In genomic region chr2:224023188-224023587, GRCh38 we compare ENCODE assay signal across 10 cellular contexts. TPM values are rescaled to one million over a fixed set of nuclear protein-coding genes. Genes with fewer than 3 reads are reported as not detected.
A peak's percentile ranks its signal among the peaks of the same experiment; 100 is the strongest.
DNase-seq lines count a peak whose midpoint lies in the region; ATAC-seq and TF ChIP-seq lines count a peak whose summit lies in the region.
"Had no signal": no experiment of that assay in that cellular context is flagged by ENCODE, and none has a peak within 500 bp of the region (broad histone marks: within the 10 kb centered on the region; RNA-seq: fewer than 3 reads in every experiment).

No MANE protein-coding gene starts in this region.

- 100% methylated on average over 1 of the region's 1 CpG for WGBS in mammary epithelial cell (ENCODE audit: low coverage, missing lambda C conversion rate)
- 92% methylated on average over 1 of the region's 1 CpG for WGBS in esophagus muscularis mucosa

- DNase-seq in DMS53 treated with DMSO at 0.1 percent for 48 hours (lab: John Stamatoyannopoulos, UW; ENCODE audit: unreplicated experiment) (peak; percentile 18), MM.1S (no peak), mammary epithelial cell (peak; percentile 68), myocyte (ENCODE audit: low read depth) (peak; percentile 53), esophagus muscularis mucosa (ENCODE audit: extremely low spot score) (no peak), amygdala (lab: John Stamatoyannopoulos, UW) (no peak)

- no peak for TF ChIP-seq CTCF in MM.1S (IDR thresholded peaks at IDR 0.05; ENCODE audit: low read length)
- TF ChIP-seq CTCF in mammary epithelial cell (conservative IDR thresholded peaks at IDR 0.05 in 1 of 2, IDR thresholded peaks at IDR 0.05 in 1 of 2; ENCODE audit: extremely low read depth in 1 of 2, insufficient read depth in 1 of 2, low read depth in 1 of 2, low read length in 2 of 2) = no peak
- no peak for TF ChIP-seq CTCF in esophagus muscularis mucosa (IDR thresholded peaks at IDR 0.05)

- no TSS peak for BruUV-seq in mammary epithelial cell (replicated peaks; lab: Mats Ljungman, UMichigan)

- peaks cover 13% of the 10 kb centered on the region for H3F3A ChIP-seq in MM.1S (ENCODE audit: insufficient read depth, low read length)

- H2AFZ ChIP-seq in MM.1S (ENCODE audit: low read length) (no peak overlapping the region), mammary epithelial cell (ENCODE audit: low read depth, low read length) (no peak overlapping the region)
- H2AFZ ChIP-seq: parathyroid adenoma had no signal

- no peaks in the 10 kb centered on the region for H3K36me3 ChIP-seq in MM.1S (replicated peaks; ENCODE audit: insufficient read depth, low read length)
- no peaks in the 10 kb centered on the region for H3K36me3 ChIP-seq in mammary epithelial cell (ENCODE audit: insufficient read depth, low read length)
- H3K36me3 ChIP-seq in esophagus muscularis mucosa = no peaks in the 10 kb centered on the region

- no peaks in the 10 kb centered on the region for H3K9me2 ChIP-seq in MM.1S (replicated peaks; ENCODE audit: insufficient read depth, low read length)

- H3K9ac ChIP-seq in MM.1S (ENCODE audit: low read length) (no peak overlapping the region), mammary epithelial cell (ENCODE audit: insufficient read depth, low read length) (no peak overlapping the region)
- H3K9ac ChIP-seq: parathyroid adenoma had no signal

- intact Hi-C loops in mammary epithelial cell (cut with micrococcal nuclease) (no loop called here), esophagus muscularis mucosa (cut with DNase I) (no loop called here)

- no peaks in the 10 kb centered on the region for H3K27me3 ChIP-seq in MM.1S (replicated peaks; ENCODE audit: insufficient read depth, low read length)
- H3K27me3 ChIP-seq in mammary epithelial cell (ENCODE audit: insufficient read depth, low read length) = no peaks in the 10 kb centered on the region
- H3K27me3 ChIP-seq in esophagus muscularis mucosa = no peaks in the 10 kb centered on the region

- H3K4me2 ChIP-seq in MM.1S (ENCODE audit: low read depth, low read length) = peak overlapping the region; percentile 20; the same call in 1 of the 2 replicates
- no peak overlapping the region for H3K4me2 ChIP-seq in mammary epithelial cell (ENCODE audit: insufficient read depth, low read depth, low read length)

- H4K20me1 ChIP-seq in MM.1S (ENCODE audit: insufficient read depth, low read length) (no peaks in the 10 kb centered on the region), mammary epithelial cell (ENCODE audit: insufficient read depth, low read length) (no peaks in the 10 kb centered on the region)

- dilution Hi-C loops in mammary epithelial cell (cut with HindIII; ENCODE audit: low sequenced_read_pairs) = no loop called here

- no peak overlapping the region for H3K4me3 ChIP-seq in MM.1S (ENCODE audit: low read length)
- H3K4me3 ChIP-seq in mammary epithelial cell (replicated peaks in 1 of 3; ENCODE audit: insufficient read depth in 1 of 3, low read depth in 2 of 3, low read length in 3 of 3) = no peak overlapping the region
- no peak overlapping the region for H3K4me3 ChIP-seq in esophagus muscularis mucosa
- H3K4me3 ChIP-seq: coronary artery had no signal

- H3K9me3 ChIP-seq in MM.1S (replicated peaks; ENCODE audit: insufficient read depth, low read length) = no peaks in the 10 kb centered on the region
- no peaks in the 10 kb centered on the region for H3K9me3 ChIP-seq in mammary epithelial cell (replicated peaks; ENCODE audit: insufficient read depth, low read length)
- H3K9me3 ChIP-seq in esophagus muscularis mucosa = no peaks in the 10 kb centered on the region

- H3K4me1 ChIP-seq in MM.1S (ENCODE audit: low read length) (peaks cover 42% of the 10 kb centered on the region), mammary epithelial cell (ENCODE audit: insufficient read depth, low read length) (peaks cover 7% of the 10 kb centered on the region), esophagus muscularis mucosa (no peaks in the 10 kb centered on the region)
- H3K4me1 ChIP-seq: parathyroid adenoma had no signal

- TF ChIP-seq POLR2A in GM18505 (IDR thresholded peaks at IDR 0.05; ENCODE audit: borderline replicate concordance, extremely low read depth, insufficient read depth, insufficient read length) (no peak), esophagus muscularis mucosa (IDR thresholded peaks at IDR 0.05; ENCODE audit: low read depth) (no peak)

- H3K27ac ChIP-seq in MM.1S (ENCODE audit: low read length) = peak overlapping the region; percentile 31; the same call in 1 of the 2 replicates
- no peak overlapping the region for H3K27ac ChIP-seq in mammary epithelial cell (ENCODE audit: insufficient read depth, low read depth, low read length)
- H3K27ac ChIP-seq in esophagus muscularis mucosa (replicated peaks in 1 of 4) = no peak overlapping the region
- H3K27ac ChIP-seq: coronary artery, parathyroid adenoma had no signal

- ATAC-seq in GM18505 (IDR thresholded peaks at IDR 0.05; ENCODE audit: unreplicated experiment) = no peak
- no peak for ATAC-seq in HG03280 (IDR thresholded peaks at IDR 0.05; ENCODE audit: unreplicated experiment)

- in situ Hi-C loops in mammary epithelial cell (cut with MboI; ENCODE audit: low sequenced_read_pairs in 2 of 2) = no loop called here

- peaks cover 24% of the 10 kb centered on the region for H3K79me2 ChIP-seq in MM.1S (ENCODE audit: low read length)
- H3K79me2 ChIP-seq in mammary epithelial cell (ENCODE audit: insufficient read depth, low read length) = peaks cover 94% of the 10 kb centered on the region
- H3K79me2 ChIP-seq: parathyroid adenoma had no signal

- CTCF ChIA-PET in mammary epithelial cell (lab: Charles Lee; ENCODE audit: low non-redundant PET) = interaction anchor here (0.6 kb wide), 1 partner anchor 53 kb away, joined by 4 read pairs; no protein-coding TSS in a partner anchor

- no peak for TF ChIP-seq EP300 in esophagus muscularis mucosa (IDR thresholded peaks at IDR 0.05)

RNA-seq across cellular contexts. Expression of gene SERPINE2, which starts 15.9 kb away (rescaled TPM):
- total RNA-seq in mammary epithelial cell (100 to 1,000 TPM; 490 to 535 TPM), myocyte (23.6 and 26.9 TPM in 2 replicates), esophagus muscularis mucosa (100 to 1,000 TPM in 1 of 4 donors, 10 to 100 TPM in 3; 20.4 to 126 (median 42.1) TPM)
- 307 TPM for polyA plus RNA-seq in mammary epithelial cell
- 235 TPM for polyA minus RNA-seq in mammary epithelial cell
- polyA plus RNA-seq in myocyte (2012) = 401 TPM

Comparison
In these comparisons a context has a peak if more than half of its experiments do, and no peak if none do; other contexts are left out.
1. DNase-seq: peak in DMS53 treated with DMSO at 0.1 percent for 48 hours (single experiment), mammary epithelial cell (single experiment) and myocyte (single experiment); none in MM.1S (single experiment), esophagus muscularis mucosa (single experiment) and amygdala (0 of 56).